In genomic region chr10:80078448-80079311, GRCh38 we compare ENCODE assay signal across 1 cellular context.
TF ChIP-seq lines count a peak whose summit lies in the region.

TSS of gene TMEM254 (plus strand) at chr10:80078665. CDS start at chr10:80078700, 35 bp downstream.

TF ChIP-seq in HepG2, 621 proteins besides CTCF, POLR2A, EP300 and RAD21 (continued from another document and continues in another):
- TF ChIP-seq AKNA (CRISPR knock-in tag; IDR thresholded peaks at IDR 0.05; ENCODE audit: borderline replicate concordance): no peak
- no peak for TF ChIP-seq NFATC3 (CRISPR knock-in tag; IDR thresholded peaks at IDR 0.05)
- no peak for TF ChIP-seq ZBTB37 (CRISPR knock-in tag; IDR thresholded peaks at IDR 0.05)
- TF ChIP-seq GMEB2 (CRISPR knock-in tag; IDR thresholded peaks at IDR 0.05; ENCODE audit: low read depth): no peak
- peak; percentile 96 for TF ChIP-seq SAP130 (CRISPR knock-in tag; IDR thresholded peaks at IDR 0.05; ENCODE audit: low read depth)
- no peak for TF ChIP-seq RXRB (CRISPR knock-in tag; IDR thresholded peaks at IDR 0.05; ENCODE audit: borderline replicate concordance)
- TF ChIP-seq MAFF (IDR thresholded peaks at IDR 0.05; ENCODE audit: low read depth, low read length): no peak
- no peak for TF ChIP-seq ZNF761 (CRISPR knock-in tag; conservative IDR thresholded peaks at IDR 0.05)
- TF ChIP-seq ZNF513 (CRISPR knock-in tag; conservative IDR thresholded peaks at IDR 0.05): no peak
- peak; percentile 1; the same call in 1 of the 2 replicates for TF ChIP-seq ZBTB33 (CRISPR knock-in tag; IDR thresholded peaks at IDR 0.05)
- TF ChIP-seq ZNF430 (CRISPR knock-in tag; IDR thresholded peaks at IDR 0.05): no peak; the same call in 1 of the 2 replicates
- 0 out of 2 replicates have a peak, but pooled peaks have one; percentile 5 for TF ChIP-seq FOXO4 (CRISPR knock-in tag; conservative IDR thresholded peaks at IDR 0.05)
- peak; percentile 42; the same call in 1 of the 2 replicates for TF ChIP-seq MTF1 (CRISPR knock-in tag; IDR thresholded peaks at IDR 0.05)
- TF ChIP-seq MTF2 (CRISPR knock-in tag; IDR thresholded peaks at IDR 0.05; ENCODE audit: borderline replicate concordance): no peak
- no peak for TF ChIP-seq ZNF672 (CRISPR knock-in tag; IDR thresholded peaks at IDR 0.05)
- TF ChIP-seq SUZ12 (IDR thresholded peaks at IDR 0.05; ENCODE audit: low read depth, low read length): no peak
- no peak for TF ChIP-seq ZBTB39 (CRISPR knock-in tag; IDR thresholded peaks at IDR 0.05)
- TF ChIP-seq ZNF646 (CRISPR knock-in tag; IDR thresholded peaks at IDR 0.05): no peak
- TF ChIP-seq PRDM15 (CRISPR knock-in tag; IDR thresholded peaks at IDR 0.05): no peak
- no peak for TF ChIP-seq TERF1 (CRISPR knock-in tag; IDR thresholded peaks at IDR 0.05)
- TF ChIP-seq YEATS2 (CRISPR knock-in tag; IDR thresholded peaks at IDR 0.05; ENCODE audit: borderline replicate concordance): peak; percentile 79; the same call in 1 of the 2 replicates
